8 cellular contexts compared by ENCODE assay signal in genomic region chr5:144183254-144183889, GRCh38. TPM values are rescaled to one million over a fixed set of nuclear protein-coding genes. Genes with fewer than 3 reads are reported as not detected.
A peak's percentile ranks its signal among the peaks of the same experiment; 100 is the strongest.
DNase-seq lines count a peak whose midpoint lies in the region; ATAC-seq, FAIRE-seq and TF ChIP-seq lines count a peak whose summit lies in the region.
"Had no signal": no experiment of that assay in that cellular context is flagged by ENCODE, and none has a peak within 500 bp of the region (broad histone marks: within the 10 kb centered on the region; RNA-seq: fewer than 3 reads in every experiment).

No MANE protein-coding gene starts in this region.

- CTCF ChIA-PET in GM12878 (lab: Yijun Ruan, JAX): interaction anchor here (0.6 to 1.5 kb wide), 5 partner anchors 8 to 1260 kb away, joined by 3 to 6 read pairs (median 3); no protein-coding TSS in a partner anchor

- H4K20me1 ChIP-seq in GM12878 (ENCODE audit: control insufficient read depth, insufficient read depth): no peaks in the 10 kb centered on the region

- H3K27ac ChIP-seq in GM12878 (ENCODE audit: control insufficient read depth, insufficient read depth): no peak overlapping the region
- H3K27ac ChIP-seq in lung (ENCODE audit: low read depth in 1 of 2, low read length in 1 of 2): no peak overlapping the region

- H3K27me3 ChIP-seq in GM12878 (replicated peaks in 1 of 2; ENCODE audit: control insufficient read depth in 2 of 2, insufficient read depth in 2 of 2, low read length in 1 of 2) (no peaks in the 10 kb centered on the region; a peak in 1 of 4 replicates), lung (ENCODE audit: control insufficient read depth, insufficient read depth) (no peaks in the 10 kb centered on the region)

- no peak overlapping the region for H3K9ac ChIP-seq in GM12878 (ENCODE audit: control insufficient read depth, insufficient read depth, low read length)

- H2AFZ ChIP-seq in GM12878 (ENCODE audit: control insufficient read depth, low read depth, low read length): no peak overlapping the region; the same call in 1 of the 2 replicates

- peak; percentile 52 for TF ChIP-seq CTCF in GM10266 (IDR thresholded peaks at IDR 0.05; ENCODE audit: control insufficient read depth, insufficient read depth, low read depth, missing control alignments)
- TF ChIP-seq CTCF in GM12878 (IDR thresholded peaks at IDR 0.05 in 2 of 3, conservative IDR thresholded peaks at IDR 0.05 in 1 of 3; ENCODE audit: control insufficient read depth in 2 of 3, extremely low read depth in 1 of 3, insufficient read depth in 1 of 3, low read depth in 3 of 3, low read length in 3 of 3): peak; percentile 52 to 60 (median 60); a peak in 5 of 6 replicates
- TF ChIP-seq CTCF in lung (IDR thresholded peaks at IDR 0.05; ENCODE audit: control extremely low read depth, extremely low read depth): peak; percentile 53

- H3K4me3 ChIP-seq in GM12878 (no peak overlapping the region), lung (no peak overlapping the region)

- ATAC-seq in GM12878 (0 out of 3 replicates have a peak, but pooled peaks have one; percentile 17), lung (ENCODE audit: insufficient read depth, low FRiP score) (no peak), GM18907 (IDR thresholded peaks at IDR 0.05; ENCODE audit: unreplicated experiment) (no peak)
- ATAC-seq: T-cell had no signal

- SMC1A ChIA-PET in GM12878 (lab: Charles Lee; ENCODE audit: uncharacterized antibody, unreplicated experiment): interaction anchor here (0.6 to 1.4 kb wide), 6 partner anchors 9 to 215 kb away, joined by 3 to 5 read pairs (median 4); no protein-coding TSS in a partner anchor

- H3K4me1 ChIP-seq in GM12878 (ENCODE audit: control insufficient read depth, insufficient read depth, low read length): peaks cover 10% of the 10 kb centered on the region
- peaks cover 0 to 3% of the 10 kb centered on the region in 2 donors for H3K4me1 ChIP-seq in lung (ENCODE audit: control insufficient read depth in 2 of 2, insufficient read depth in 2 of 2, low read length in 2 of 2)

- WGBS in GM12878 (ENCODE audit: insufficient coverage, insufficient replicate concordance, low lambda C conversion rate, missing lambda C conversion rate): 1% methylated on average over 4 of the region's 4 CpGs
- WGBS in lung, 2 donors: 18 to 25% methylated on average over 4 of the region's 4 CpGs

- TF ChIP-seq EP300 in GM12878 (IDR thresholded peaks at IDR 0.05; ENCODE audit: borderline replicate concordance in 1 of 2, control insufficient read depth in 1 of 2, low read depth in 2 of 2, low read length in 2 of 2): no peak

- in situ Hi-C loops in GM12878 (cut with MboI): loop anchor here (10.0 kb wide), 1 partner anchor 1179 kb away; no protein-coding TSS in a partner anchor

- POLR2A ChIA-PET in GM12878 (lab: Charles Lee): no interaction called here

- H3K4me2 ChIP-seq in GM12878 (ENCODE audit: control insufficient read depth, insufficient read depth): no peak overlapping the region

- no peaks in the 10 kb centered on the region for H3K36me3 ChIP-seq in GM12878 (ENCODE audit: control insufficient read depth in 2 of 2, insufficient read depth in 2 of 2, low read length in 1 of 2)
- no peaks in the 10 kb centered on the region for H3K36me3 ChIP-seq in lung (ENCODE audit: control insufficient read depth in 2 of 2, insufficient read depth in 2 of 2, low read length in 2 of 2)

- no TSS peak for BruUV-seq in GM12878 (replicated peaks; lab: Mats Ljungman, UMichigan)

- RAD21 ChIA-PET in GM12878 (lab: Charles Lee; ENCODE audit: unreplicated experiment): interaction anchor here (0.9 kb wide), 1 partner anchor 1257 kb away, joined by 3 read pairs; no protein-coding TSS in a partner anchor

- H3K9me3 ChIP-seq in GM12878 (replicated peaks; ENCODE audit: control insufficient read depth, insufficient read depth, low read length) (no peaks in the 10 kb centered on the region), lung (ENCODE audit: control insufficient read depth in 2 of 2, insufficient read depth in 1 of 2, low read length in 1 of 2) (no peaks in the 10 kb centered on the region)

- intact Hi-C loops in GM12878 (cut with micrococcal nuclease; ENCODE audit: unreplicated experiment): no loop called here

- FAIRE-seq in GM12878 (lab: Jason Lieb, UNC): peak; percentile 57

- H3K79me2 ChIP-seq in GM12878 (ENCODE audit: control insufficient read depth, insufficient read depth, low read length): no peaks in the 10 kb centered on the region

- DNase-seq in GM10266 (ENCODE audit: extremely low spot score) (no peak), NAMALWA (ENCODE audit: low spot score) (peak; percentile 58), GM12878 (ENCODE audit: low read depth, low spot score) (no peak), lung (ENCODE audit: low spot score) (no peak), MV-4-11 (lab: John Stamatoyannopoulos, UW) (no peak), SKM-1 treated with dmso at 0.1 percent for 144 hours (lab: John Stamatoyannopoulos, UW; ENCODE audit: unreplicated experiment) (no peak)

- TF ChIP-seq RAD21 in GM12878 (IDR thresholded peaks at IDR 0.05; ENCODE audit: insufficient read depth, low read depth, low read length): peak; percentile 60

- TF ChIP-seq POLR2A in GM12878 (IDR thresholded peaks at IDR 0.05; ENCODE audit: low read depth, low read length): no peak

TF ChIP-seq in GM12878, 131 proteins besides CTCF, POLR2A, EP300 and RAD21 (continues in another document):
- TF ChIP-seq RFX5 (IDR thresholded peaks at IDR 0.05; ENCODE audit: low read depth, low read length): no peak
- peak; percentile 27 for TF ChIP-seq SKIL (IDR thresholded peaks at IDR 0.05; ENCODE audit: low read depth, poor library complexity, severe bottlenecking)
- TF ChIP-seq STAT1 (conservative IDR thresholded peaks at IDR 0.05): no peak
- peak; percentile 62 for TF ChIP-seq SMC3 (IDR thresholded peaks at IDR 0.05; ENCODE audit: borderline replicate concordance, low read length)

RNA-seq across cellular contexts. Expression of gene KCTD16, which starts 12.7 kb away (rescaled TPM):
- 1.1 and 1.2 TPM in 2 replicates for total RNA-seq in GM12878 (2013; cell fraction: nucleolus; rRNA removed)
- 0.06 and 0.11 TPM in 2 replicates for total RNA-seq in GM12878 (2014; rRNA removed)
- 0.04 and 0.14 TPM in 2 replicates for total RNA-seq in GM12878 (2014; rRNA removed; fragmentation: Illumina TruSeq; extraction: Trizol)
- total RNA-seq in GM12878 (2021): 0.10 and 0.19 TPM in 2 replicates
- not detected for polyA plus RNA-seq in GM12878 (2011; ENCODE audit: low read depth)
- 0.10 and 0.19 TPM in 2 replicates for polyA plus RNA-seq in GM12878 (2011; rRNA removed)
- 0.07 and 0.09 TPM in 2 replicates for polyA plus RNA-seq in GM12878 (2011; cell fraction: cytosol; rRNA removed)
- polyA plus RNA-seq in GM12878 (2011; cell fraction: nucleus; rRNA removed): 0.06 and 0.16 TPM in 2 replicates
- polyA plus RNA-seq in GM12878 (2012): 0.07 TPM in 1 of 2 replicates, not detected in the other
- polyA plus RNA-seq in GM12878 (2014; fragmentation: Illumina TruSeq; extraction: Trizol): 0.03 TPM in 2 replicates
- under 1 TPM in 1 of 2 experiments, not detected in 1; 0.03 TPM for polyA plus RNA-seq in GM12878 (2014; fragmentation: Nextera tagmentation; extraction: Ambion mirVana)
- polyA plus RNA-seq in GM12878 (2014; rRNA removed): 0.09 TPM in 2 replicates
- polyA plus RNA-seq in GM12878 (2016; fragmentation: Nextera tagmentation; extraction: Ambion mirVana): not detected
- 0.26 and 0.59 TPM in 2 replicates for polyA minus RNA-seq in GM12878 (2011; rRNA and poly(A)+ RNA removed)
- not detected in 2 replicates for polyA minus RNA-seq in GM12878 (2011; cell fraction: cytosol; rRNA and poly(A)+ RNA removed)
- polyA minus RNA-seq in GM12878 (2011; cell fraction: nucleus; rRNA and poly(A)+ RNA removed): 0.48 and 0.60 TPM in 2 replicates
- under 1 TPM; 0.46 to 0.63 TPM for total RNA-seq in lung
- polyA plus RNA-seq in lung: under 1 TPM; 0.07 to 0.08 TPM

RNA-seq across cellular contexts. Expression of gene YIPF5, which starts 12.9 kb away (rescaled TPM):
- 38.0 and 42.4 TPM in 2 replicates for total RNA-seq in GM12878 (2013; cell fraction: nucleolus; rRNA removed)
- total RNA-seq in GM12878 (2014; rRNA removed) (24.3 and 26.9 TPM in 2 replicates), GM12878 (2014; rRNA removed; fragmentation: Illumina TruSeq; extraction: Trizol) (33.5 and 34.0 TPM in 2 replicates), GM12878 (2021) (25.9 TPM in 2 replicates), lung (10 to 100 TPM; 43.2 to 51.9 TPM)
- polyA plus RNA-seq in GM12878 (2011; ENCODE audit: low read depth): 63.1 TPM
- polyA plus RNA-seq in GM12878 (2011; rRNA removed) (50.4 and 58.7 TPM in 2 replicates), GM12878 (2014; fragmentation: Illumina TruSeq; extraction: Trizol) (34.6 and 42.1 TPM in 2 replicates), GM12878 (2014; fragmentation: Nextera tagmentation; extraction: Ambion mirVana) (10 to 100 TPM; 25.4 to 47.9 TPM), GM12878 (2014; rRNA removed) (19.5 and 20.0 TPM in 2 replicates), GM12878 (2016; fragmentation: Nextera tagmentation; extraction: Ambion mirVana) (10 to 100 TPM; 41.5 to 45.5 TPM), lung (10 to 100 TPM; 10.6 to 24.9 TPM)
- polyA plus RNA-seq in GM12878 (2011; cell fraction: cytosol; rRNA removed): 24.5 and 41.7 TPM in 2 replicates
- polyA plus RNA-seq in GM12878 (2011; cell fraction: nucleus; rRNA removed): 9.1 and 11.1 TPM in 2 replicates
- 30.5 and 31.8 TPM in 2 replicates for polyA plus RNA-seq in GM12878 (2012)
- 31.7 and 63.8 TPM in 2 replicates for polyA minus RNA-seq in GM12878 (2011; rRNA and poly(A)+ RNA removed)
- 19.2 and 22.6 TPM in 2 replicates for polyA minus RNA-seq in GM12878 (2011; cell fraction: cytosol; rRNA and poly(A)+ RNA removed)
- 14.0 and 20.1 TPM in 2 replicates for polyA minus RNA-seq in GM12878 (2011; cell fraction: nucleus; rRNA and poly(A)+ RNA removed)
